ENCODE assay signal across 12 cellular contexts in the genomic region with DNA sequence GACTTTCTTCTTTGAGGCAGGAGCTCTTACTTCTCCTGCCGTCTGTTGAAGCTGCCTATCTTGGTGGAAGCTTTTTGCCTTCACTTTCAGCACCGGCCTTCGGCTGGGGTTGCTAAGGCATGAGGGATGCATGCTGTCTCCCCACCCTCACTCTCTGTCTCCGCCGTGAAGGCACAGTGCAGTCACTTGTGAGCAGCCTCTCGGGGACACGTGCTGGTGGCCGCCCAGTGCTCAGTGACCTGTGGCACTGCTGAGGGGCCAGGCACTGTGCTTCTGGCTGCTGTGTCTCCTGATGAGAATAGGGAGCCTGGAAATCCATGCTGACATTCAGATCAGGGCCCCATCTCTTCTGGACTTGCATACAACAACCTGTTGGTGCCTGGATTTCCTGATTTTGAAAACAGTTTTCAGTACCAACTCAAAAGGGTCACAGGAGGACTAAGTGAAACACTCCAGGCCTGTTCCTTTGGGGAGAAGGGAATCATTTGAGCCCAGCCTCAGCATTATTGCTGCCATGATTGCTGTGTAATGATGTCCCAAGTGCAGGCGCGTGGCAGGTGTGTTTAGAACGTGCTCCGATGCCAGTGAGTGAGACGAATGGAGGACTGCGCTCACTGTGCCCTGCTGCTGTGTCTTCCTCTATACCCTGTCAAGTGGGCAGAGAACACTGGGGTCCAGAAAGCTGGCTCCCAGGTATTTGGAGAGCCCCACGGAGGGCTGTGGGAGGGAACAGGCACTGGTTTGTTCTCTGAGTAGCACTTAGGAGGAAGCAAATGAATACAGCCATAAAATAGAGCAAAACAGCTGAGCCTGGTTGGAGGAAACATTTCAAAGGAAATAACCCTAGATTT.
"Had no signal": no experiment of that assay in that cellular context is flagged by ENCODE, and none has a peak within 500 bp of the region (broad histone marks: within the 10 kb centered on the region; RNA-seq: fewer than 3 reads in every experiment).

No MANE protein-coding gene starts in this region.

- DNase-seq: activated CD4-positive, CD25-positive, alpha-beta regulatory T cell treated with anti-CD3 and anti-CD28 coated beads, Interleukin-2, amount 50 U/mL, for 72 hours; anterior cingulate cortex; foreskin melanocyte; head of caudate nucleus; mammary epithelial cell; occipital lobe; stimulated activated CD4-positive, alpha-beta T cell treated with anti-CD3 and anti-CD28 coated beads, Interleukin-12 subunit alpha, Interleukin-12 subunit beta, amount 100 ng/mL, for 4 hours; stomach; T-helper 9 cell had no signal

- H3K27me3 Mint-ChIP-seq: naive thymus-derived CD8-positive, alpha-beta T cell had no signal

- ATAC-seq: left lobe of liver had no signal

- H3K4me3 Mint-ChIP-seq: naive thymus-derived CD8-positive, alpha-beta T cell had no signal

- H3K9me3 Mint-ChIP-seq: activated naive CD4-positive, alpha-beta T cell treated with anti-CD3 and anti-CD28 coated beads, Interleukin-2, amount 50 U/mL, for 72 hours; naive thymus-derived CD8-positive, alpha-beta T cell had no signal

- H3K36me3 Mint-ChIP-seq: activated naive CD4-positive, alpha-beta T cell treated with anti-CD3 and anti-CD28 coated beads, Interleukin-2, amount 50 U/mL, for 72 hours had no signal
